Comparison of ENCODE assay signal across 1 cellular context in the genomic region with DNA sequence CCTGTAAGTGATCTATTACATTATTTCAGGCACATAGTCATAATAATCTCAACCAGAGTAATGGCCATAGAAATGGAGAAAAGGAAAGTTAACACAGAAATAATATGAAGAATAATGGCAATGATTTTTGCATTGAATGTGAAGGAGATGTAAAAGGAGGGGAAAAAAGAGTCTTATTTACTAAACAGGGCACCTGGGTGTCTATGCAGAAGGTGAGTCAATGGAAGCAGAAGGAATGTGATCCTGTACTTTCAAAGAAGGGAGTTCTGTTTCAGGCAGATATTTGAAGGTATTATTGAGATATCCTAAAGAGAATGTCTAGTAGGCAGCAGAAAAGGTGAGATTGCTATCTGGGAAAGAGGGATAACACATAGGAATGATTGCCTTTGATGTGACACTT.
TF ChIP-seq lines count a peak whose summit lies in the region.

No MANE protein-coding gene starts in this region.

TF ChIP-seq in SK-N-SH, 30 proteins besides CTCF, POLR2A, EP300 and RAD21:
- TF ChIP-seq, protein P1, sequence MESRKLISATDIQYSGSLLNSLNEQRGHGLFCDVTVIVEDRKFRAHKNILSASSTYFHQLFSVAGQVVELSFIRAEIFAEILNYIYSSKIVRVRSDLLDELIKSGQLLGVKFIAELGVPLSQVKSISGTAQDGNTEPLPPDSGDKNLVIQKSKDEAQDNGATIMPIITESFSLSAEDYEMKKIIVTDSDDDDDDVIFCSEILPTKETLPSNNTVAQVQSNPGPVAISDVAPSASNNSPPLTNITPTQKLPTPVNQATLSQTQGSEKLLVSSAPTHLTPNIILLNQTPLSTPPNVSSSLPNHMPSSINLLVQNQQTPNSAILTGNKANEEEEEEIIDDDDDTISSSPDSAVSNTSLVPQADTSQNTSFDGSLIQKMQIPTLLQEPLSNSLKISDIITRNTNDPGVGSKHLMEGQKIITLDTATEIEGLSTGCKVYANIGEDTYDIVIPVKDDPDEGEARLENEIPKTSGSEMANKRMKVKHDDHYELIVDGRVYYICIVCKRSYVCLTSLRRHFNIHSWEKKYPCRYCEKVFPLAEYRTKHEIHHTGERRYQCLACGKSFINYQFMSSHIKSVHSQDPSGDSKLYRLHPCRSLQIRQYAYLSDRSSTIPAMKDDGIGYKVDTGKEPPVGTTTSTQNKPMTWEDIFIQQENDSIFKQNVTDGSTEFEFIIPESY (IDR thresholded peaks at IDR 0.05; ENCODE audit: borderline replicate concordance, low read depth), result no peak
- TF ChIP-seq FOSL2 (IDR thresholded peaks at IDR 0.05; ENCODE audit: borderline replicate concordance, low read depth), result no peak
- TF ChIP-seq EZH2phosphoT487 (IDR thresholded peaks at IDR 0.05; ENCODE audit: borderline replicate concordance, low read depth), result no peak
- TF ChIP-seq CHD2 (IDR thresholded peaks at IDR 0.05; ENCODE audit: low read length, partially characterized antibody), result no peak
- no peak for TF ChIP-seq RXRA (IDR thresholded peaks at IDR 0.05; ENCODE audit: borderline replicate concordance, low read depth)
- TF ChIP-seq RFX5 (IDR thresholded peaks at IDR 0.05; ENCODE audit: low read length), result no peak
- TF ChIP-seq, protein P2, sequence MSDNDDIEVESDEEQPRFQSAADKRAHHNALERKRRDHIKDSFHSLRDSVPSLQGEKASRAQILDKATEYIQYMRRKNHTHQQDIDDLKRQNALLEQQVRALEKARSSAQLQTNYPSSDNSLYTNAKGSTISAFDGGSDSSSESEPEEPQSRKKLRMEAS (IDR thresholded peaks at IDR 0.05; ENCODE audit: low read depth), result no peak
- no peak for TF ChIP-seq FOXM1 (IDR thresholded peaks at IDR 0.05; ENCODE audit: low read depth)
- no peak for TF ChIP-seq MEF2A (IDR thresholded peaks at IDR 0.05; ENCODE audit: borderline replicate concordance, low read depth)
- TF ChIP-seq NRF1 (IDR thresholded peaks at IDR 0.05; ENCODE audit: low read depth, low read length), result no peak
- TF ChIP-seq, protein P3, sequence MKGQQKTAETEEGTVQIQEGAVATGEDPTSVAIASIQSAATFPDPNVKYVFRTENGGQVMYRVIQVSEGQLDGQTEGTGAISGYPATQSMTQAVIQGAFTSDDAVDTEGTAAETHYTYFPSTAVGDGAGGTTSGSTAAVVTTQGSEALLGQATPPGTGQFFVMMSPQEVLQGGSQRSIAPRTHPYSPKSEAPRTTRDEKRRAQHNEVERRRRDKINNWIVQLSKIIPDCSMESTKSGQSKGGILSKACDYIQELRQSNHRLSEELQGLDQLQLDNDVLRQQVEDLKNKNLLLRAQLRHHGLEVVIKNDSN (IDR thresholded peaks at IDR 0.05; ENCODE audit: borderline replicate concordance, low read depth), result no peak
